Comparison of ENCODE assay signal across 29 cellular contexts in the genomic region with DNA sequence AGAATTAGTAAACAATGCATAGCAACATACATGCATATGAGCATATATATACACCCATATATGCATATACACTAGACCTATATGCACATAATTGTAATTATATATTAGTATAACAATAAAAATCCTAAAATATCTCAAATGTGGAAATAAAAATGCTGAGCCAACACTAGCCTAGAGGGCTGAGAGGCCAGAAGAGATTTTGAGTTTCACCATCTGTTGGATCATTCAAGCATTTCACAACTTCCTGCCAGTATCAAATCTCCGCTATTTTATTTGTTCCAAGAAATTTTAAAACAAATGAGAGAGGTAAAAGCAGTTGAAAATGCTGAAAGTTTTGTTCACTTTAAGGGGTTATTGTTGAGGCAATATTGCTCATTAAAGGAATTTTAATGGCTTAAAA.
"Had no signal": no experiment of that assay in that cellular context is flagged by ENCODE, and none has a peak within 500 bp of the region (broad histone marks: within the 10 kb centered on the region; RNA-seq: fewer than 3 reads in every experiment).

No MANE protein-coding gene starts in this region.

- H3K9me3 ChIP-seq: neutrophil, right lobe of liver, thoracic aorta, uterus had no signal

- ATAC-seq: activated CD4-positive, CD25-positive, alpha-beta regulatory T cell treated with anti-CD3 and anti-CD28 coated beads, Interleukin-2, amount 50 U/mL, for 24 hours; activated naive CD4-positive, alpha-beta T cell treated with anti-CD3 and anti-CD28 coated beads, Interleukin-2, amount 50 U/mL, for 72 hours; foreskin keratinocyte; left ventricle myocardium superior; right lobe of liver; stimulated activated naive CD8-positive, alpha-beta T cell treated with anti-CD3 and anti-CD28 coated beads, Interleukin-15, Interleukin-2, amounts not matched to agents 100 U/mL and 50 U/mL, for 24 hours had no signal

- H3K9me3 Mint-ChIP-seq: activated CD4-positive, alpha-beta memory T cell treated with anti-CD3 and anti-CD28 coated beads, Interleukin-2, amount 10 ng/mL, durations not matched to agents 7 days and 5 days; activated CD4-positive, alpha-beta T cell treated with anti-CD3 and anti-CD28 coated beads, Interleukin-2, amount 10 ng/mL, durations not matched to agents 24 days and 14 days; naive B cell; nephron progenitor cell; type B pancreatic cell had no signal

- H3K27ac Mint-ChIP-seq: activated CD4-positive, alpha-beta memory T cell treated with anti-CD3 and anti-CD28 coated beads, Interleukin-2, amount 10 ng/mL, durations not matched to agents 7 days and 5 days; activated CD4-positive, alpha-beta T cell treated with anti-CD3 and anti-CD28 coated beads, Interleukin-2, amount 10 ng/mL, durations not matched to agents 24 days and 14 days; activated naive CD4-positive, alpha-beta T cell treated with anti-CD3 and anti-CD28 coated beads, Interleukin-2, amount 50 U/mL, for 72 hours; naive B cell; nephron progenitor cell; T-helper 1 cell treated with Interleukin-12 subunit alpha and Interleukin-12 subunit beta and Interleukin-4 antibody, amounts not matched to agents 30 μg/mL and 1 μg/mL, for 36 hours had no signal

- H3K4me1 ChIP-seq: right lobe of liver, uterus had no signal

- H3K36me3 ChIP-seq: neutrophil, right lobe of liver, thoracic aorta, uterus had no signal

- H3K27me3 Mint-ChIP-seq: activated CD4-positive, alpha-beta memory T cell treated with anti-CD3 and anti-CD28 coated beads, Interleukin-2, amount 10 ng/mL, durations not matched to agents 7 days and 5 days; activated CD4-positive, alpha-beta T cell treated with anti-CD3 and anti-CD28 coated beads, Interleukin-2, amount 10 ng/mL, durations not matched to agents 24 days and 14 days; naive B cell; type B pancreatic cell had no signal

- H3K27ac ChIP-seq: coronary artery, dorsolateral prefrontal cortex, foreskin keratinocyte, neutrophil, right lobe of liver, skin epidermis, thoracic aorta, uterus, VCaP had no signal

- H3K4me1 Mint-ChIP-seq: activated CD4-positive, alpha-beta memory T cell treated with anti-CD3 and anti-CD28 coated beads, Interleukin-2, amount 10 ng/mL, durations not matched to agents 7 days and 5 days; activated CD4-positive, alpha-beta T cell treated with anti-CD3 and anti-CD28 coated beads, Interleukin-2, amount 10 ng/mL, durations not matched to agents 24 days and 14 days; naive B cell had no signal

- H3K27me3 ChIP-seq: dorsolateral prefrontal cortex, foreskin keratinocyte, neutrophil, right lobe of liver, uterus had no signal

- H3K4me3 ChIP-seq: coronary artery, dorsolateral prefrontal cortex, right lobe of liver, skin epidermis, thoracic aorta, uterus had no signal

- H3K4me3 Mint-ChIP-seq: activated CD4-positive, alpha-beta memory T cell treated with anti-CD3 and anti-CD28 coated beads, Interleukin-2, amount 10 ng/mL, durations not matched to agents 7 days and 5 days; activated CD4-positive, alpha-beta T cell treated with anti-CD3 and anti-CD28 coated beads, Interleukin-2, amount 10 ng/mL, durations not matched to agents 24 days and 14 days; naive B cell; nephron progenitor cell; T-helper 1 cell treated with Interleukin-12 subunit alpha and Interleukin-12 subunit beta and Interleukin-4 antibody, amounts not matched to agents 30 μg/mL and 1 μg/mL, for 36 hours; type B pancreatic cell had no signal

- H3K36me3 Mint-ChIP-seq: activated naive CD4-positive, alpha-beta T cell treated with anti-CD3 and anti-CD28 coated beads, Interleukin-2, amount 50 U/mL, for 72 hours; naive B cell; type B pancreatic cell had no signal

- DNase-seq: activated CD4-positive, alpha-beta memory T cell treated with anti-CD3 and anti-CD28 coated beads, Interleukin-2, amount 10 ng/mL, durations not matched to agents 7 days and 5 days; activated CD4-positive, alpha-beta T cell treated with anti-CD3 and anti-CD28 coated beads, Interleukin-2, amount 10 ng/mL, durations not matched to agents 24 days and 14 days; activated naive CD4-positive, alpha-beta T cell; activated T-cell treated with anti-CD3 and anti-CD28 coated beads, Interleukin-2, amount 50 U/mL, for 48 hours; anterior cingulate cortex; cerebellar nuclear complex; dorsolateral prefrontal cortex; effector memory CD4-positive, alpha-beta T cell; erythroblast; foreskin keratinocyte; left ventricle myocardium superior; naive B cell; nephron progenitor cell; right lobe of liver; stimulated activated CD4-positive, alpha-beta T cell treated with anti-CD3 and anti-CD28 coated beads, Interleukin-12 subunit alpha, Interleukin-12 subunit beta, amount 100 ng/mL, for 4 hours; stimulated activated CD4-positive, alpha-beta T cell treated with anti-CD3 and anti-CD28 coated beads, Interleukin-4, amount 100 ng/mL, for 1 hour; stimulated activated naive CD8-positive, alpha-beta T cell treated with anti-CD3 and anti-CD28 coated beads, Interleukin-15, Interleukin-2, amounts not matched to agents 100 U/mL and 50 U/mL, for 24 hours; SW 1271; T-helper 9 cell; uterus had no signal
